ENCODE assay signal across 30 cellular contexts in genomic region chr5:102306121-102306520, GRCh38. TPM values are rescaled to one million over a fixed set of nuclear protein-coding genes. Genes with fewer than 3 reads are reported as not detected.
"Had no signal": no experiment of that assay in that cellular context is flagged by ENCODE, and none has a peak within 500 bp of the region (broad histone marks: within the 10 kb centered on the region; RNA-seq: fewer than 3 reads in every experiment).

No MANE protein-coding gene starts in this region.

- H3K4me1 ChIP-seq: esophagus squamous epithelium, left lung, neural progenitor cell, parathyroid adenoma, right atrium auricular region, testis, tibial artery, upper lobe of left lung had no signal

- H3K36me3 ChIP-seq: esophagus squamous epithelium, left lung, neural progenitor cell, right atrium auricular region, tibial artery, upper lobe of left lung had no signal

- H3K27me3 ChIP-seq: esophagus squamous epithelium, hepatocyte, left lung, neural progenitor cell, right atrium auricular region, testis, tibial artery, upper lobe of left lung had no signal

- DNase-seq: dermis blood vessel endothelial cell; effector memory CD4-positive, alpha-beta T cell; erythroblast; esophagus squamous epithelium; kidney; left cardiac atrium; left lung; mesendoderm; midbrain; naive thymus-derived CD4-positive, alpha-beta T cell; stimulated activated CD4-positive, alpha-beta T cell treated with anti-CD3 and anti-CD28 coated beads, Interleukin-12 subunit alpha, Interleukin-12 subunit beta, amount 100 ng/mL, for 4 hours; stimulated activated CD4-positive, alpha-beta T cell treated with anti-CD3 and anti-CD28 coated beads, Interleukin-2, amount 100 ng/mL, for 24 hours; stimulated activated CD4-positive, alpha-beta T cell treated with anti-CD3 and anti-CD28 coated beads, Interleukin-4, amount 100 ng/mL, for 24 hours; stimulated activated naive CD8-positive, alpha-beta T cell treated with anti-CD3 and anti-CD28 coated beads, Interleukin-15, Interleukin-2, amounts not matched to agents 100 U/mL and 50 U/mL, for 24 hours; substantia nigra; testis; tibial artery; upper lobe of left lung had no signal

- H3K9me3 ChIP-seq: esophagus squamous epithelium, left lung, right atrium auricular region, testis, tibial artery, upper lobe of left lung had no signal

- ATAC-seq: left cardiac atrium; left lung; naive thymus-derived CD4-positive, alpha-beta T cell; sciatic nerve; stimulated activated memory B cell treated with anti-CD40 and anti-IgM and Interleukin-4, amounts not matched to agents 10 μg/mL and 1 μg/mL and 100 μg/mL, for 72 hours; stimulated activated naive CD8-positive, alpha-beta T cell treated with anti-CD3 and anti-CD28 coated beads, Interleukin-15, Interleukin-2, amounts not matched to agents 100 U/mL and 50 U/mL, for 24 hours had no signal

- FAIRE-seq: endothelial cell of umbilical vein, frontal cortex, kidney, urothelium cell line had no signal

- H3K4me3 ChIP-seq: coronary artery, esophagus squamous epithelium, hepatocyte, left lung, neural progenitor cell, right atrium auricular region, smooth muscle cell, testis, tibial artery, upper lobe of left lung had no signal

- H3K4me2 ChIP-seq: hepatocyte, neural progenitor cell, smooth muscle cell had no signal

- H3K79me2 ChIP-seq: hepatocyte, parathyroid adenoma had no signal

- H2AFZ ChIP-seq: hepatocyte, neural progenitor cell, parathyroid adenoma had no signal

- H3K9ac ChIP-seq: neural progenitor cell, parathyroid adenoma had no signal

- H3K27ac ChIP-seq: coronary artery, esophagus squamous epithelium, hepatocyte, left lung, neural progenitor cell, parathyroid adenoma, right atrium auricular region, testis, tibial artery, upper lobe of left lung had no signal

RNA-seq across cellular contexts. Expression of gene SLCO4C1, which starts 10.0 kb away (rescaled TPM):
- total RNA-seq: endothelial cell of umbilical vein, lung microvascular endothelial cell had no signal
- polyA plus RNA-seq: smooth muscle cell had no signal
